ENCODE assay signal across 11 cellular contexts in the genomic region with DNA sequence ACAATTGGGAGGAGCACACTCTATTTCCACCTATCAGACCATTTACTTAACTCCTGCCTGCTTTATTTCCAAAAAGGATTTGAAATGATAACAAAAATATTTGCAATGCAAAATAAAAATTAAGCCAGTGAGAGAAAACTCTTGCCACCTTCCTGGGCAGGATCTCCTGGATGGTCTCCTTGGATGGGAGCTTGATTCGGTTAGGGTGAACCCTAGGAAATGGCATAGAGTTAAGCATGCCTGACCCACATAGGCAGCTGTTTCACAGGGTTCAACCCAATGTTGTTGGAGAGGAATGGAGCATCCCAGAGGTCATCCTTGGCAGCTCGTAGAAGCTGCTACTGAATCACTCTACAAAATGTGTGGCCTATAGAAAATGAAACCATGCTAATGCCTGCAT.
DNase-seq lines count a peak whose midpoint lies in the region; ATAC-seq, FAIRE-seq and TF ChIP-seq lines count a peak whose summit lies in the region.
"Had no signal": no experiment of that assay in that cellular context is flagged by ENCODE, and none has a peak within 500 bp of the region (broad histone marks: within the 10 kb centered on the region; RNA-seq: fewer than 3 reads in every experiment).

No MANE protein-coding gene starts in this region.

- peak overlapping the region; percentile 57 for H3K27ac Mint-ChIP-seq in activated T-helper 1 cell treated with anti-CD3 and anti-CD28 coated beads, Interleukin-12 subunit alpha, Interleukin-12 subunit beta, Interleukin-2, Interleukin-4 antibody, amounts not matched to agents 30 ng/mL and 10 ng/mL and 1 ng/mL, durations not matched to agents 14 hours and 24 hours and 36 hours

- H3K27me3 Mint-ChIP-seq in activated T-helper 1 cell treated with anti-CD3 and anti-CD28 coated beads, Interleukin-12 subunit alpha, Interleukin-12 subunit beta, Interleukin-2, Interleukin-4 antibody, amounts not matched to agents 30 ng/mL and 10 ng/mL and 1 ng/mL, durations not matched to agents 14 hours and 24 hours and 36 hours (ENCODE audit: insufficient read depth) = no peaks in the 10 kb centered on the region

- H3K36me3 ChIP-seq in right atrium auricular region (peaks cover 80% of the 10 kb centered on the region), muscle layer of duodenum (ENCODE audit: control insufficient read depth in 1 of 2, insufficient read depth in 2 of 2, low read length in 2 of 2) (peaks cover 35 to 45% of the 10 kb centered on the region in 2 donors), uterus (no peaks in the 10 kb centered on the region)

- H3K4me3 Mint-ChIP-seq in activated T-helper 1 cell treated with anti-CD3 and anti-CD28 coated beads, Interleukin-12 subunit alpha, Interleukin-12 subunit beta, Interleukin-2, Interleukin-4 antibody, amounts not matched to agents 30 ng/mL and 10 ng/mL and 1 ng/mL, durations not matched to agents 14 hours and 24 hours and 36 hours = no peak overlapping the region

- no peak for TF ChIP-seq CTCF in right atrium auricular region (IDR thresholded peaks at IDR 0.05)
- no peak for TF ChIP-seq CTCF in uterus (IDR thresholded peaks at IDR 0.05)

- H3K4me3 ChIP-seq in right atrium auricular region = no peak overlapping the region
- no peak overlapping the region for H3K4me3 ChIP-seq in muscle layer of duodenum (ENCODE audit: low read depth in 1 of 2, low read length in 2 of 2)
- H3K4me3 ChIP-seq in uterus = no peak overlapping the region

- peaks cover 79% of the 10 kb centered on the region for H3K36me3 Mint-ChIP-seq in activated T-helper 1 cell treated with anti-CD3 and anti-CD28 coated beads, Interleukin-12 subunit alpha, Interleukin-12 subunit beta, Interleukin-2, Interleukin-4 antibody, amounts not matched to agents 30 ng/mL and 10 ng/mL and 1 ng/mL, durations not matched to agents 14 hours and 24 hours and 36 hours (ENCODE audit: low read depth)

- H3K27ac ChIP-seq in right atrium auricular region (peak overlapping the region; percentile 69 to 81), muscle layer of duodenum (ENCODE audit: low read length) (peak overlapping the region; percentile 83), uterus (peak overlapping the region; percentile 68 to 86)

- no peaks in the 10 kb centered on the region for H3K9me3 ChIP-seq in right atrium auricular region
- H3K9me3 ChIP-seq in muscle layer of duodenum (ENCODE audit: control insufficient read depth in 1 of 2, low read length in 2 of 2) = no peaks in the 10 kb centered on the region
- no peaks in the 10 kb centered on the region for H3K9me3 ChIP-seq in uterus

- no peak for TF ChIP-seq POLR2A in uterus (IDR thresholded peaks at IDR 0.05)
- TF ChIP-seq POLR2A in H54 (IDR thresholded peaks at IDR 0.05; ENCODE audit: low read depth, low read length) = no peak

- peaks cover 0 to 81% of the 10 kb centered on the region in 2 donors for H3K4me1 ChIP-seq in right atrium auricular region
- peaks cover 33 to 67% of the 10 kb centered on the region in 2 donors for H3K4me1 ChIP-seq in muscle layer of duodenum (ENCODE audit: control insufficient read depth in 1 of 2, insufficient read depth in 2 of 2, low read length in 2 of 2)
- H3K4me1 ChIP-seq in uterus = peaks cover 19 to 21% of the 10 kb centered on the region in 2 donors

- no peak for FAIRE-seq in H54 (lab: Jason Lieb, UNC)

- no peaks in the 10 kb centered on the region for H3K27me3 ChIP-seq in right atrium auricular region
- no peaks in the 10 kb centered on the region for H3K27me3 ChIP-seq in muscle layer of duodenum (ENCODE audit: low read depth, low read length)
- no peaks in the 10 kb centered on the region for H3K27me3 ChIP-seq in uterus

- H3K4me1 Mint-ChIP-seq in activated T-helper 1 cell treated with anti-CD3 and anti-CD28 coated beads, Interleukin-12 subunit alpha, Interleukin-12 subunit beta, Interleukin-2, Interleukin-4 antibody, amounts not matched to agents 30 ng/mL and 10 ng/mL and 1 ng/mL, durations not matched to agents 14 hours and 24 hours and 36 hours (ENCODE audit: low read depth) = peaks cover 81% of the 10 kb centered on the region

- no peak for DNase-seq in right atrium auricular region (ENCODE audit: low spot score)
- no peak for DNase-seq in left cardiac atrium
- no peak for DNase-seq in activated T-helper 1 cell treated with anti-CD3 and anti-CD28 coated beads, Interleukin-12 subunit alpha, Interleukin-12 subunit beta, Interleukin-2, Interleukin-4 antibody, amounts not matched to agents 30 ng/mL and 10 ng/mL and 1 ng/mL, durations not matched to agents 14 hours and 24 hours and 36 hours (ENCODE audit: low spot score)
- no peak for DNase-seq in uterus
- no peak for DNase-seq in H54 (ENCODE audit: insufficient read length, low spot score)
- no peak for DNase-seq in DMS153 treated with DMSO at 0.1 percent for 48 hours (lab: John Stamatoyannopoulos, UW; ENCODE audit: unreplicated experiment)
- DNase-seq: C1 segment of cervical spinal cord; NCI-H2171; stimulated activated CD4-positive, alpha-beta T cell treated with anti-CD3 and anti-CD28 coated beads, Interleukin-1b, Interleukin-23, amount 100 ng/mL, for 48 hours had no signal

- no peak for ATAC-seq in left cardiac atrium
- no peak for ATAC-seq in HG03159 (IDR thresholded peaks at IDR 0.05; ENCODE audit: unreplicated experiment)

- H3K9me3 Mint-ChIP-seq in activated T-helper 1 cell treated with anti-CD3 and anti-CD28 coated beads, Interleukin-12 subunit alpha, Interleukin-12 subunit beta, Interleukin-2, Interleukin-4 antibody, amounts not matched to agents 30 ng/mL and 10 ng/mL and 1 ng/mL, durations not matched to agents 14 hours and 24 hours and 36 hours = no peaks in the 10 kb centered on the region

- intact Hi-C loops in left cardiac atrium (cut with DNase I) = loop anchor here (5.0 to 10.0 kb wide), 6 partner anchors 78 to 648 kb away; no protein-coding TSS in a partner anchor
- intact Hi-C loops in activated T-helper 1 cell treated with anti-CD3 and anti-CD28 coated beads, Interleukin-12 subunit alpha, Interleukin-12 subunit beta, Interleukin-2, Interleukin-4 antibody, amounts not matched to agents 30 ng/mL and 10 ng/mL and 1 ng/mL, durations not matched to agents 14 hours and 24 hours and 36 hours (cut with micrococcal nuclease) = loop anchor here (5.0 to 10.0 kb wide), 2 partner anchors 173 to 215 kb away; no protein-coding TSS in a partner anchor
- intact Hi-C loops in uterus (cut with DNase I; ENCODE audit: low total_unique reads) = loop anchor here (10.0 kb wide), 1 partner anchor 575 kb away; no protein-coding TSS in a partner anchor
